In the genomic region with DNA sequence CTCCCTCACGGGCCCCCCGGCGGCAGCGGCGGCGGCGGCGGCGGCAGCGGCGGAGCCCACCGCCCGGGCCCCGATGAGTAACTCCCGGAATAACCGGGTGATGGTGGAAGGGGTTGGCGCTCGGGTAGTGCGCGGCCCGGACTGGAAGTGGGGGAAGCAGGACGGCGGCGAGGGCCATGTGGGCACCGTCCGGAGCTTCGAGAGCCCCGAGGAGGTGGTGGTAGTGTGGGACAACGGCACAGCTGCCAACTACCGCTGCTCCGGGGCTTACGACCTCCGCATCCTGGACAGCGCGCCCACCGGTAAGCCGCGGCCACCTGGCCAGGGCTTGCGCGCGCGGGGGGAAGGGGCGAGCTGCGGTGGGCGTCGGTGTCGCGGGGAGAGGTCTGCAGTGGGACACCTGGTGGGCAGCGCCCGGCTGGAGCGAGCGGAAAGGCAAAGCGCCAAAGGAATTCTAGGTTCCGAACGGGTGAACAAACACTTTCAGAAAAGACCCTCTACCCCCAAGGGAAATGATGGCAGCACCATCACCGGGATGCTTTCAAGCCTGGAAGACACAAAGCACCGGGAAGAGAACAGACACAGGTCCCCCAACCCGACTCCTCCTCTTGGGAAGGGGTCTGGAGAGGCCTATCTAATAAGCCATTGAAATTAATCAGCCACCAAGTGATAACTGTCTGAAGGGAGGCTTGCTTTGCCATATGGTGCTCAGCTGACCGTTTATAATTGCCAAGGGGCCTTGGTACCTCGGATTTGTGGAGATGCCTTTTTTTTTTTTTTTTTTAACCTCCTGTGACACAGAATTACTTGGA, we compare ENCODE assay signal across 1 cellular context.
TF ChIP-seq lines count a peak whose summit lies in the region.

No MANE protein-coding gene starts in this region.

TF ChIP-seq in IMR-90, 13 proteins besides CTCF, POLR2A, EP300 and RAD21:
- TF ChIP-seq NFE2L2 (IDR thresholded peaks at IDR 0.05; ENCODE audit: low read depth, low read length): no peak
- TF ChIP-seq, protein P1, sequence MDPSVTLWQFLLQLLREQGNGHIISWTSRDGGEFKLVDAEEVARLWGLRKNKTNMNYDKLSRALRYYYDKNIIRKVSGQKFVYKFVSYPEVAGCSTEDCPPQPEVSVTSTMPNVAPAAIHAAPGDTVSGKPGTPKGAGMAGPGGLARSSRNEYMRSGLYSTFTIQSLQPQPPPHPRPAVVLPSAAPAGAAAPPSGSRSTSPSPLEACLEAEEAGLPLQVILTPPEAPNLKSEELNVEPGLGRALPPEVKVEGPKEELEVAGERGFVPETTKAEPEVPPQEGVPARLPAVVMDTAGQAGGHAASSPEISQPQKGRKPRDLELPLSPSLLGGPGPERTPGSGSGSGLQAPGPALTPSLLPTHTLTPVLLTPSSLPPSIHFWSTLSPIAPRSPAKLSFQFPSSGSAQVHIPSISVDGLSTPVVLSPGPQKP (IDR thresholded peaks at IDR 0.05; ENCODE audit: borderline replicate concordance, low read depth, low read length): no peak
- TF ChIP-seq MXI1 (IDR thresholded peaks at IDR 0.05; ENCODE audit: borderline replicate concordance, low read depth, low read length): 0 out of 2 replicates have a peak, but pooled peaks have one; percentile 32
- no peak for TF ChIP-seq CHD1 (IDR thresholded peaks at IDR 0.05; ENCODE audit: low read depth, low read length)
- TF ChIP-seq BHLHE40 (IDR thresholded peaks at IDR 0.05; ENCODE audit: low read depth, low read length): no peak
- TF ChIP-seq, protein P2, sequence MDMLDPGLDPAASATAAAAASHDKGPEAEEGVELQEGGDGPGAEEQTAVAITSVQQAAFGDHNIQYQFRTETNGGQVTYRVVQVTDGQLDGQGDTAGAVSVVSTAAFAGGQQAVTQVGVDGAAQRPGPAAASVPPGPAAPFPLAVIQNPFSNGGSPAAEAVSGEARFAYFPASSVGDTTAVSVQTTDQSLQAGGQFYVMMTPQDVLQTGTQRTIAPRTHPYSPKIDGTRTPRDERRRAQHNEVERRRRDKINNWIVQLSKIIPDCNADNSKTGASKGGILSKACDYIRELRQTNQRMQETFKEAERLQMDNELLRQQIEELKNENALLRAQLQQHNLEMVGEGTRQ (IDR thresholded peaks at IDR 0.05; ENCODE audit: low read depth, low read length): no peak
- TF ChIP-seq RFX5 (IDR thresholded peaks at IDR 0.05; ENCODE audit: low read depth, low read length): no peak
- TF ChIP-seq RCOR1 (IDR thresholded peaks at IDR 0.05; ENCODE audit: insufficient replicate concordance, low read length): no peak
- TF ChIP-seq MAFK (IDR thresholded peaks at IDR 0.05; ENCODE audit: low read depth, low read length): no peak
